ENCODE assay signal across 9 cellular contexts in the genomic region with DNA sequence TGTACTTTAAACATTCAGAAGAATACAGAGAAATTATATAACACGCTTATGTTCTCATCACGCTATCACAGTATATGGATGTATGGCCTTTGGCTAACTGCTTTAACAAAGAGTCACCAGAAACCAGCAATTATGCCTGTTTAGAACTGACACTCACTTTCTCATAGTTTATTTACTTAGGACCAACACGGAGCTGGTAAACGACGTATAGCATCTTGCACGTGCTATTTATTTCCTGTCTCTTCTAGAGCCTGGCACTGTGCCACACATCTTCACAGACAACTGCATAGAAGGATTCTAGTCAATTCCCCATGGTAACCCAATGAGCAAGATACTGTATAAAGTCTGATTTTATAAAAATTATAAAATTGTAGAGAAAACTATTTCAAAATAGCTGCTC. TPM values are rescaled to one million over a fixed set of nuclear protein-coding genes. Genes with fewer than 3 reads are reported as not detected.
DNase-seq lines count a peak whose midpoint lies in the region; ATAC-seq and TF ChIP-seq lines count a peak whose summit lies in the region.
"Had no signal": no experiment of that assay in that cellular context is flagged by ENCODE, and none has a peak within 500 bp of the region (broad histone marks: within the 10 kb centered on the region; RNA-seq: fewer than 3 reads in every experiment).

No MANE protein-coding gene starts in this region.

- peaks cover 39% of the 10 kb centered on the region for H3K36me3 Mint-ChIP-seq in effector memory CD8-positive, alpha-beta T cell (ENCODE audit: insufficient read depth)

- H3K4me1 ChIP-seq in uterus: peaks cover 4 to 15% of the 10 kb centered on the region in 2 donors

- peak overlapping the region; percentile 60 to 74 for H3K4me3 Mint-ChIP-seq in effector memory CD8-positive, alpha-beta T cell

- peak overlapping the region; percentile 62 to 65 for H3K27ac ChIP-seq in uterus
- H3K27ac ChIP-seq: epithelial cell of prostate had no signal

- DNase-seq in activated naive CD4-positive, alpha-beta T cell treated with Interleukin-2 at 50 U/mL for 16 hours: peak; percentile 40
- DNase-seq in activated naive CD4-positive, alpha-beta T cell treated with anti-CD3 and anti-CD28 coated beads, Interleukin-2, amount 50 U/mL, for 16 hours: no peak
- peak; percentile 35 to 68 (median 60) for DNase-seq in T-helper 1 cell
- peak; percentile 61 to 68 (median 66) for DNase-seq in effector memory CD8-positive, alpha-beta T cell
- no peak for DNase-seq in uterus
- no peak for DNase-seq in inferior parietal cortex (ENCODE audit: extremely low spot score)

- H3K27me3 Mint-ChIP-seq in effector memory CD8-positive, alpha-beta T cell: no peaks in the 10 kb centered on the region

- intact Hi-C loops in uterus (cut with DNase I; ENCODE audit: low total_unique reads): no loop called here

- no peak for TF ChIP-seq POLR2A in uterus (IDR thresholded peaks at IDR 0.05)

- H3K9me3 ChIP-seq in uterus: no peaks in the 10 kb centered on the region

- ATAC-seq in effector memory CD8-positive, alpha-beta T cell (replicated peaks): peak; percentile 56
- no peak for ATAC-seq in GM19455 (IDR thresholded peaks at IDR 0.05; ENCODE audit: unreplicated experiment)
- no peak for ATAC-seq in HG03521 (IDR thresholded peaks at IDR 0.05; ENCODE audit: unreplicated experiment)

- TF ChIP-seq CTCF in uterus (IDR thresholded peaks at IDR 0.05): no peak

- no peak overlapping the region for H3K4me3 ChIP-seq in uterus

- H3K27me3 ChIP-seq in uterus: no peaks in the 10 kb centered on the region

- no peaks in the 10 kb centered on the region for H3K9me3 Mint-ChIP-seq in effector memory CD8-positive, alpha-beta T cell

- no peaks in the 10 kb centered on the region for H3K36me3 ChIP-seq in uterus

- peaks cover 52 to 73% of the 10 kb centered on the region in 2 donors for H3K4me1 Mint-ChIP-seq in effector memory CD8-positive, alpha-beta T cell (ENCODE audit: low read depth in 2 of 2)

- peak overlapping the region; percentile 96 to 97 for H3K27ac Mint-ChIP-seq in effector memory CD8-positive, alpha-beta T cell

RNA-seq across cellular contexts. Expression of a gene that starts 43.6 kb away (rescaled TPM):
- 10 to 100 TPM; 27.7 to 89.0 (median 57.9) TPM for total RNA-seq in uterus

RNA-seq across cellular contexts. Expression of a gene that starts 58.5 kb away (rescaled TPM):
- total RNA-seq in uterus: not detected

Comparison
In these comparisons a context has a peak if more than half of its experiments do, and no peak if none do; other contexts are left out.
1. DNase-seq: peak in activated naive CD4-positive, alpha-beta T cell treated with Interleukin-2 at 50 U/mL for 16 hours (single experiment), T-helper 1 cell (5 of 5) and effector memory CD8-positive, alpha-beta T cell (3 of 3); none in activated naive CD4-positive, alpha-beta T cell treated with anti-CD3 and anti-CD28 coated beads, Interleukin-2, amount 50 U/mL, for 16 hours (single experiment), uterus (0 of 2) and inferior parietal cortex (single experiment).